In the genomic region with DNA sequence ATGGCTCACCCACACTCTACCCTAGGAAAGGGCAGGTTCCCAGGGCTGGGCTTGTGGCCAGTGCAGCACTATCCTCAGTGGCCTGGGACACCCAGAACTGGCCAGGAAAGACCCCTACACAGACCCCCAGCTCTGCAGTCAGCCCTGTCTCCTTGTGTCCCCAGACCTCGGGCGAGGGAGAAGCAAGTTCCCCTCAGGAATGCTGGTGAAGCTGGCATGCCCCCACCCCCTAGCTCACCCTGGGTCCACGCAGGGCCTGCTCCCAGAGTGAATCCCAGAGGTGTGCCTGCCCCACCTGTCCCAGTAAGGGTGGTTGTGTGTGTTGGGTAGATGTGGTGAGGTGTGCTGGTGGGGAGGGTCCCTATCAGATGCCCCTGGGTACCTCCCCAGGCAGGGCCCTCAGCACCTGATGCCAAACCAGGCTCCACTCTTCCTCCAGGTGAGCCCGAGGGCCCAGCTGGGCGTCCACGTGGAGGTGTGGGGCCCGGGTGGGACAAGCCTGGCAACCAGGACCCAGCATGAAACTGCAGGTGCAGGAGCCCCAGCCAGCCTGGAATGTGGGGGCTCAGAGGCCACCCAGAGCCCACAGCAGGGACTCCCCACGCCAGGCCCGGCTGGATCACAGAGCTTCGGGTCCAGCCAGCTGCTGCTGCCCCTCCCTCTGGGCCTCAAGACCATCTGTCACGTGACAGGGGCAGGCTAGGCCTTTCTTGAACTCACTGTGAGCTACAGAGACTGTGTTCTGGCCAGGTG, we compare ENCODE assay signal across 1 cellular context.
TF ChIP-seq lines count a peak whose summit lies in the region.

No MANE protein-coding gene starts in this region.

TF ChIP-seq in WTC11, 78 proteins besides CTCF, POLR2A, EP300 and RAD21 (continued from another document):
- TF ChIP-seq, protein P1, sequence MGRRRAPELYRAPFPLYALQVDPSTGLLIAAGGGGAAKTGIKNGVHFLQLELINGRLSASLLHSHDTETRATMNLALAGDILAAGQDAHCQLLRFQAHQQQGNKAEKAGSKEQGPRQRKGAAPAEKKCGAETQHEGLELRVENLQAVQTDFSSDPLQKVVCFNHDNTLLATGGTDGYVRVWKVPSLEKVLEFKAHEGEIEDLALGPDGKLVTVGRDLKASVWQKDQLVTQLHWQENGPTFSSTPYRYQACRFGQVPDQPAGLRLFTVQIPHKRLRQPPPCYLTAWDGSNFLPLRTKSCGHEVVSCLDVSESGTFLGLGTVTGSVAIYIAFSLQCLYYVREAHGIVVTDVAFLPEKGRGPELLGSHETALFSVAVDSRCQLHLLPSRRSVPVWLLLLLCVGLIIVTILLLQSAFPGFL (CRISPR knock-in tag; IDR thresholded peaks at IDR 0.05; ENCODE audit: borderline replicate concordance) = no peak
- no peak for TF ChIP-seq PRDM15 (CRISPR knock-in tag; IDR thresholded peaks at IDR 0.05)
- TF ChIP-seq ZNF281 (CRISPR knock-in tag; IDR thresholded peaks at IDR 0.05) = no peak
- TF ChIP-seq, protein P2, sequence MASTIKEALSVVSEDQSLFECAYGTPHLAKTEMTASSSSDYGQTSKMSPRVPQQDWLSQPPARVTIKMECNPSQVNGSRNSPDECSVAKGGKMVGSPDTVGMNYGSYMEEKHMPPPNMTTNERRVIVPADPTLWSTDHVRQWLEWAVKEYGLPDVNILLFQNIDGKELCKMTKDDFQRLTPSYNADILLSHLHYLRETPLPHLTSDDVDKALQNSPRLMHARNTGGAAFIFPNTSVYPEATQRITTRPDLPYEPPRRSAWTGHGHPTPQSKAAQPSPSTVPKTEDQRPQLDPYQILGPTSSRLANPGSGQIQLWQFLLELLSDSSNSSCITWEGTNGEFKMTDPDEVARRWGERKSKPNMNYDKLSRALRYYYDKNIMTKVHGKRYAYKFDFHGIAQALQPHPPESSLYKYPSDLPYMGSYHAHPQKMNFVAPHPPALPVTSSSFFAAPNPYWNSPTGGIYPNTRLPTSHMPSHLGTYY (CRISPR knock-in tag; IDR thresholded peaks at IDR 0.05) = no peak
- TF ChIP-seq, protein P3, sequence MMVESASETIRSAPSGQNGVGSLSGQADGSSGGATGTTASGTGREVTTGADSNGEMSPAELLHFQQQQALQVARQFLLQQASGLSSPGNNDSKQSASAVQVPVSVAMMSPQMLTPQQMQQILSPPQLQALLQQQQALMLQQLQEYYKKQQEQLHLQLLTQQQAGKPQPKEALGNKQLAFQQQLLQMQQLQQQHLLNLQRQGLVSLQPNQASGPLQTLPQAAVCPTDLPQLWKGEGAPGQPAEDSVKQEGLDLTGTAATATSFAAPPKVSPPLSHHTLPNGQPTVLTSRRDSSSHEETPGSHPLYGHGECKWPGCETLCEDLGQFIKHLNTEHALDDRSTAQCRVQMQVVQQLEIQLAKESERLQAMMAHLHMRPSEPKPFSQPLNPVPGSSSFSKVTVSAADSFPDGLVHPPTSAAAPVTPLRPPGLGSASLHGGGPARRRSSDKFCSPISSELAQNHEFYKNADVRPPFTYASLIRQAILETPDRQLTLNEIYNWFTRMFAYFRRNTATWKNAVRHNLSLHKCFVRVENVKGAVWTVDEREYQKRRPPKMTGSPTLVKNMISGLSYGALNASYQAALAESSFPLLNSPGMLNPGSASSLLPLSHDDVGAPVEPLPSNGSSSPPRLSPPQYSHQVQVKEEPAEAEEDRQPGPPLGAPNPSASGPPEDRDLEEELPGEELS (CRISPR knock-in tag; IDR thresholded peaks at IDR 0.05) = no peak
- no peak for TF ChIP-seq KAT7 (CRISPR knock-in tag; IDR thresholded peaks at IDR 0.05; ENCODE audit: borderline replicate concordance)
- TF ChIP-seq GTF2I (CRISPR knock-in tag; conservative IDR thresholded peaks at IDR 0.05) = no peak
- no peak for TF ChIP-seq NR2C2 (CRISPR knock-in tag; IDR thresholded peaks at IDR 0.05)
